ENCODE assay signal across 9 cellular contexts in genomic region chr9:83062011-83062652, GRCh38. TPM values are rescaled to one million over a fixed set of nuclear protein-coding genes. Genes with fewer than 3 reads are reported as not detected.
DNase-seq lines count a peak whose midpoint lies in the region; FAIRE-seq and TF ChIP-seq lines count a peak whose summit lies in the region.
"Had no signal": no experiment of that assay in that cellular context is flagged by ENCODE, and none has a peak within 500 bp of the region (broad histone marks: within the 10 kb centered on the region; RNA-seq: fewer than 3 reads in every experiment).

No MANE protein-coding gene starts in this region.

- no peaks in the 10 kb centered on the region for H3K79me2 ChIP-seq in neural cell (replicated peaks; ENCODE audit: insufficient read depth, low read length)

- no peaks in the 10 kb centered on the region for H4K20me1 ChIP-seq in neural cell (ENCODE audit: insufficient read depth)

- peak overlapping the region; percentile 79 for H3K4me3 ChIP-seq in endodermal cell (ENCODE audit: low read length)
- peak overlapping the region; percentile 71 for H3K4me3 ChIP-seq in neural cell (ENCODE audit: low read length)

- no peak overlapping the region for H2AFZ ChIP-seq in neural cell (ENCODE audit: low read depth, low read length)

- no peaks in the 10 kb centered on the region for H3K9me3 ChIP-seq in endodermal cell (ENCODE audit: control insufficient read depth, low read length)
- H3K9me3 ChIP-seq in neural cell (ENCODE audit: low read length) = no peaks in the 10 kb centered on the region

- H3K9me3 Mint-ChIP-seq in endodermal cell = no peaks in the 10 kb centered on the region

- no peak overlapping the region for H3K4me2 ChIP-seq in neural cell (ENCODE audit: low read length)

- H3K4me3 Mint-ChIP-seq in endodermal cell = peak overlapping the region; percentile 50

- H3K36me3 ChIP-seq in endodermal cell (ENCODE audit: control insufficient read depth, insufficient read depth, low read length) (no peaks in the 10 kb centered on the region), neural cell (ENCODE audit: insufficient read depth, low read length) (no peaks in the 10 kb centered on the region)

- peaks cover 81% of the 10 kb centered on the region for H3K27me3 Mint-ChIP-seq in endodermal cell (ENCODE audit: insufficient read depth)

- H3K27me3 ChIP-seq in endodermal cell (ENCODE audit: control insufficient read depth, insufficient read depth, low read length, poor library complexity, severe bottlenecking) (peaks cover 72% of the 10 kb centered on the region), neural cell (ENCODE audit: insufficient read depth, low read depth, low read length) (peaks cover 63% of the 10 kb centered on the region)

- H3K36me3 Mint-ChIP-seq in endodermal cell (ENCODE audit: low read depth) = no peaks in the 10 kb centered on the region

- TF ChIP-seq RAD21 in neural cell (conservative IDR thresholded peaks at IDR 0.05) = no peak

- no peak for TF ChIP-seq CTCF in C4-2B (conservative IDR thresholded peaks at IDR 0.05)
- no peak for TF ChIP-seq CTCF in endodermal cell (conservative IDR thresholded peaks at IDR 0.05)
- TF ChIP-seq CTCF in neural cell (IDR thresholded peaks at IDR 0.05; ENCODE audit: poor library complexity, severe bottlenecking) = no peak
- no peak for TF ChIP-seq CTCF in D721Med (IDR thresholded peaks at IDR 0.05; ENCODE audit: insufficient read depth, missing control alignments)
- no peak for TF ChIP-seq CTCF in GM13976 (IDR thresholded peaks at IDR 0.05; ENCODE audit: borderline replicate concordance, control extremely low read depth, extremely low read depth, insufficient read depth, missing control alignments)

- no peak for TF ChIP-seq EP300 in neural cell (conservative IDR thresholded peaks at IDR 0.05; ENCODE audit: poor library complexity, severe bottlenecking)

- no peaks in the 10 kb centered on the region for H3K9me2 ChIP-seq in neural cell (ENCODE audit: insufficient read depth, low read length)

- in situ Hi-C loops in GM13976 (cut with MboI; ENCODE audit: low sequenced_read_pairs, unreplicated experiment) = no loop called here

- no peaks in the 10 kb centered on the region for H3K4me1 ChIP-seq in endodermal cell (ENCODE audit: control insufficient read depth, insufficient read depth, low read length)

- DNase-seq in NCI-H2029 treated with DMSO at 0.1 percent for 48 hours (lab: John Stamatoyannopoulos, UW) (peak; percentile 83), endodermal cell (peak; percentile 85), D721Med (ENCODE audit: insufficient read length, low spot score) (no peak), GM13976 (ENCODE audit: low spot score) (no peak)
- DNase-seq in stimulated activated naive CD4-positive, alpha-beta T cell (lab: John Stamatoyannopoulos, UW) = no peak
- no peak for DNase-seq in activated effector memory CD4-positive, alpha-beta T cell treated with Interleukin-2 at 50 U/mL for 16 hours

- 4 to 10% methylated on average over 38 to 53 of the region's 53 CpGs for WGBS in endodermal cell (ENCODE audit: insufficient coverage in 1 of 2, insufficient read length in 1 of 2), 2 experiments

- FAIRE-seq in D721Med (lab: Jason Lieb, UNC) = no peak

- H3F3A ChIP-seq in neural cell (ENCODE audit: insufficient read depth, low read length, poor library complexity, severe bottlenecking) = no peaks in the 10 kb centered on the region

- H3K9ac ChIP-seq in endodermal cell (ENCODE audit: extremely low read depth, low read length, poor library complexity, severe bottlenecking) = peak overlapping the region; percentile 35
- no peak overlapping the region for H3K9ac ChIP-seq in neural cell (ENCODE audit: low read length)

- peak overlapping the region; percentile 98 for H3K27ac ChIP-seq in C4-2B
- no peak overlapping the region for H3K27ac ChIP-seq in endodermal cell (ENCODE audit: low read depth, low read length)
- H3K27ac ChIP-seq in neural cell (ENCODE audit: low read length) = no peak overlapping the region

- no peak overlapping the region for H3K27ac Mint-ChIP-seq in endodermal cell

- H3K4me1 Mint-ChIP-seq in endodermal cell = no peaks in the 10 kb centered on the region

TF ChIP-seq in neural cell, 6 proteins besides CTCF, POLR2A, EP300 and RAD21:
- TF ChIP-seq SMC3 (conservative IDR thresholded peaks at IDR 0.05; ENCODE audit: poor library complexity) (no peak), MXI1 (conservative IDR thresholded peaks at IDR 0.05; ENCODE audit: poor library complexity, severe bottlenecking) (no peak), POLR2AphosphoS5 (IDR thresholded peaks at IDR 0.05) (no peak), TAF1 (IDR thresholded peaks at IDR 0.05; ENCODE audit: low read depth) (no peak), EZH2 (IDR thresholded peaks at IDR 0.05; ENCODE audit: borderline replicate concordance, insufficient read depth, low read length, poor library complexity, severe bottlenecking) (no peak), REST (IDR thresholded peaks at IDR 0.05; ENCODE audit: borderline replicate concordance) (no peak)

RNA-seq across cellular contexts. Expression of gene RASEF, which starts 0.8 kb away (rescaled TPM):
- 1 to 10 TPM; 1.1 to 1.7 TPM for total RNA-seq in endodermal cell
- 0.46 TPM for polyA plus RNA-seq in endodermal cell (2013, experiment 1 of 2)
- polyA plus RNA-seq in endodermal cell (2013, experiment 2 of 2) = 0.37 TPM
- polyA plus RNA-seq in neural cell = 0.12 and 0.18 TPM in 2 replicates
- polyA minus RNA-seq in neural cell = 0.24 and 2.0 TPM in 2 replicates
- total RNA-seq: activated CD8-positive, alpha-beta memory T cell treated with anti-CD3 and anti-CD28 coated beads for 36 hours had no signal

Comparison
In these comparisons a context has a peak if more than half of its experiments do, and no peak if none do; other contexts are left out.
1. DNase-seq: peak in NCI-H2029 treated with DMSO at 0.1 percent for 48 hours (single experiment) and endodermal cell (single experiment); none in stimulated activated naive CD4-positive, alpha-beta T cell (0 of 6), D721Med (single experiment), activated effector memory CD4-positive, alpha-beta T cell treated with Interleukin-2 at 50 U/mL for 16 hours (single experiment) and GM13976 (single experiment).